Comparison of ENCODE assay signal across 18 cellular contexts in genomic region chr20:21534453-21534852, GRCh38. TPM values are rescaled to one million over a fixed set of nuclear protein-coding genes. Genes with fewer than 3 reads are reported as not detected.
DNase-seq lines count a peak whose midpoint lies in the region; ATAC-seq and TF ChIP-seq lines count a peak whose summit lies in the region.
"Had no signal": no experiment of that assay in that cellular context is flagged by ENCODE, and none has a peak within 500 bp of the region (broad histone marks: within the 10 kb centered on the region; RNA-seq: fewer than 3 reads in every experiment).

No MANE protein-coding gene starts in this region.

- no peak overlapping the region for H3K4me3 Mint-ChIP-seq in activated T-helper 17 cell treated with anti-CD3 and anti-CD28 coated beads, Interleukin-2, amount 50 U/mL, for 72 hours
- H3K4me3 Mint-ChIP-seq in type B pancreatic cell: no peak overlapping the region
- H3K4me3 Mint-ChIP-seq: activated naive CD4-positive, alpha-beta T cell treated with anti-CD3 and anti-CD28 coated beads, Interleukin-2, amount 10 ng/mL, durations not matched to agents 7 days and 5 days had no signal

- ATAC-seq in activated T-helper 17 cell treated with anti-CD3 and anti-CD28 coated beads, Interleukin-2, amount 50 U/mL, for 72 hours (replicated peaks): peak; percentile 19
- no peak for ATAC-seq in HG03025 (IDR thresholded peaks at IDR 0.05; ENCODE audit: low FRiP score, unreplicated experiment)
- ATAC-seq: foreskin keratinocyte had no signal

- no peaks in the 10 kb centered on the region for H3K9me3 Mint-ChIP-seq in activated T-helper 17 cell treated with anti-CD3 and anti-CD28 coated beads, Interleukin-2, amount 50 U/mL, for 72 hours
- H3K9me3 Mint-ChIP-seq in type B pancreatic cell: no peaks in the 10 kb centered on the region
- H3K9me3 Mint-ChIP-seq: activated naive CD4-positive, alpha-beta T cell treated with anti-CD3 and anti-CD28 coated beads, Interleukin-2, amount 10 ng/mL, durations not matched to agents 7 days and 5 days had no signal

- no peaks in the 10 kb centered on the region for H3K36me3 Mint-ChIP-seq in activated T-helper 17 cell treated with anti-CD3 and anti-CD28 coated beads, Interleukin-2, amount 50 U/mL, for 72 hours (ENCODE audit: low read depth)
- no peaks in the 10 kb centered on the region for H3K36me3 Mint-ChIP-seq in type B pancreatic cell
- H3K36me3 Mint-ChIP-seq: activated naive CD4-positive, alpha-beta T cell treated with anti-CD3 and anti-CD28 coated beads, Interleukin-2, amount 10 ng/mL, durations not matched to agents 7 days and 5 days had no signal

- H3K4me1 Mint-ChIP-seq in activated T-helper 17 cell treated with anti-CD3 and anti-CD28 coated beads, Interleukin-2, amount 50 U/mL, for 72 hours: no peaks in the 10 kb centered on the region
- H3K4me1 Mint-ChIP-seq in type B pancreatic cell (ENCODE audit: unreplicated experiment): no peaks in the 10 kb centered on the region
- H3K4me1 Mint-ChIP-seq: activated naive CD4-positive, alpha-beta T cell treated with anti-CD3 and anti-CD28 coated beads, Interleukin-2, amount 10 ng/mL, durations not matched to agents 7 days and 5 days had no signal

- H3K27me3 Mint-ChIP-seq in activated T-helper 17 cell treated with anti-CD3 and anti-CD28 coated beads, Interleukin-2, amount 50 U/mL, for 72 hours: peaks cover 25% of the 10 kb centered on the region
- H3K27me3 Mint-ChIP-seq in type B pancreatic cell: peaks cover 58% of the 10 kb centered on the region

- H3K27ac Mint-ChIP-seq in activated T-helper 17 cell treated with anti-CD3 and anti-CD28 coated beads, Interleukin-2, amount 50 U/mL, for 72 hours: no peak overlapping the region
- H3K27ac Mint-ChIP-seq in type B pancreatic cell: peak overlapping the region; percentile 44
- H3K27ac Mint-ChIP-seq: activated naive CD4-positive, alpha-beta T cell treated with anti-CD3 and anti-CD28 coated beads, Interleukin-2, amount 10 ng/mL, durations not matched to agents 7 days and 5 days had no signal

- TF ChIP-seq CTCF in type B pancreatic cell (conservative IDR thresholded peaks at IDR 0.05): no peak

- DNase-seq in NCI-H2081 (lab: John Stamatoyannopoulos, UW): peak; percentile 76 to 88
- DNase-seq in NCI-H2081 treated with DMSO at 0.1 percent for 48 hours (lab: John Stamatoyannopoulos, UW): no peak
- DNase-seq in NCI-H2171 treated with DMSO at 0.1 percent for 48 hours (lab: John Stamatoyannopoulos, UW): peak; percentile 97
- no peak for DNase-seq in type B pancreatic cell (ENCODE audit: extremely low spot score, unreplicated experiment)
- no peak for DNase-seq in NK-92 treated with Interleukin-12 subunit alpha and Interleukin-12 subunit beta, amount 100 ng/mL, for 24 hours (lab: John Stamatoyannopoulos, UW)
- DNase-seq in NCI-H526 (lab: John Stamatoyannopoulos, UW): no peak
- DNase-seq: 8988T; activated CD4-positive, alpha-beta T cell treated with anti-CD3 and anti-CD28 coated beads for 4 hours; activated CD8-positive, alpha-beta memory T cell treated with anti-CD3 and anti-CD28 coated beads, Interleukin-2, amount 50 U/mL, for 48 hours; activated naive CD4-positive, alpha-beta T cell treated with anti-CD3 and anti-CD28 coated beads, Interleukin-2, amount 10 ng/mL, durations not matched to agents 7 days and 5 days; C1 segment of cervical spinal cord; colonic mucosa; DND-41; foreskin keratinocyte; T-helper 9 cell had no signal

RNA-seq across cellular contexts. Expression of gene NKX2-2, which starts 20.6 kb away (rescaled TPM):
- not detected for total RNA-seq in activated T-helper 17 cell treated with anti-CD3 and anti-CD28 coated beads, Interleukin-2, amount 50 U/mL, for 72 hours
- 6.0 and 15.4 TPM in 2 replicates for total RNA-seq in type B pancreatic cell (ENCODE audit: low replicate concordance)
- total RNA-seq: foreskin keratinocyte, liver had no signal

Comparison
In these comparisons a context has a peak if more than half of its experiments do, and no peak if none do; other contexts are left out.
1. DNase-seq: peak in NCI-H2081 (2 of 2) and NCI-H2171 treated with DMSO at 0.1 percent for 48 hours (single experiment); none in NCI-H2081 treated with DMSO at 0.1 percent for 48 hours (single experiment), type B pancreatic cell (single experiment), NK-92 treated with Interleukin-12 subunit alpha and Interleukin-12 subunit beta, amount 100 ng/mL, for 24 hours (single experiment) and NCI-H526 (0 of 2).